Comparison of ENCODE assay signal across 8 cellular contexts in the genomic region with DNA sequence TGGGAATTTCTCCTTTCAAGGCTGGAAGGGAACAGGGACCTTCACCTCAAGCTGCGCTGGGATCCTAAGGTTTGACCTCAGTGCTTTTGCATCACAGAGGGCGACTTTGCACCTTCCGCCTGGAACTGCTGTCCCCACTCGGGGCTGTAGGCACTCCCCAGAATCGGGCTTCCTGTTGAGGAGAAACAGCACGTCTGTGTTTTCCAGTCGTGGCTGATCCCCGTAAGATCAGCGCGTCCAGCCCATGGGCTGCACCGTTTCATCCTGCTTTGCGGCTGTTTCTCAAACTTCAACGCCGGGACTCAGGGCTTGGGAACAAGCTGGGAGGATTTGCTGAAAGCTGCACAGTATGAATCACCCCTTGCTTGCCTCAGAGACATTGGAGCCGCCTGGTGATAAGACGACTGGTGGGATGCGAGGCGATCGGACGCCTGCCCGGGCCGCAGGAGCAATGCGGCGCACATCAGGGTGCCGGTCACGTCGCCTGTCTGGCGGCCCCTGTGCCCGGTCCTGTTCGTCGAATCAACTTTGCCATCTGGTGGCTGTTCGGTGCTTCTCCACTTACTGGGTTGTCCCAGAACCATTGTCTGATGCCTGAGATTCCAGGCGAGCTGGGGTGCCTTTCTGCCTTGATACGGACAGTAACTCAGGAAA. TPM values are rescaled to one million over a fixed set of nuclear protein-coding genes. Genes with fewer than 3 reads are reported as not detected.
DNase-seq lines count a peak whose midpoint lies in the region; ATAC-seq and TF ChIP-seq lines count a peak whose summit lies in the region.
"Had no signal": no experiment of that assay in that cellular context is flagged by ENCODE, and none has a peak within 500 bp of the region (broad histone marks: within the 10 kb centered on the region; RNA-seq: fewer than 3 reads in every experiment).

No MANE protein-coding gene starts in this region.

- peak; percentile 38; the same call in 1 of the 2 replicates for TF ChIP-seq RAD21 in Ishikawa (IDR thresholded peaks at IDR 0.05; ENCODE audit: low read depth)

- peak; percentile 53 for TF ChIP-seq CTCF in cardiac fibroblast (IDR thresholded peaks at IDR 0.05; ENCODE audit: low read depth, low read length)

- no peak for TF ChIP-seq EP300 in Ishikawa (IDR thresholded peaks at IDR 0.05; ENCODE audit: borderline replicate concordance)

- H3K4me3 ChIP-seq in cardiac fibroblast (replicated peaks in 1 of 2; ENCODE audit: low read depth in 2 of 2, low read length in 2 of 2), result peak overlapping the region in 1 of 2 donors; percentile 24

- DNase-seq in cardiac fibroblast (ENCODE audit: low read depth in 2 of 2) (peak; percentile 64 to 78), left lobe of liver (ENCODE audit: low spot score) (peak; percentile 70), superior temporal gyrus (ENCODE audit: extremely low spot score) (peak; percentile 92), NCI-H2196 (lab: John Stamatoyannopoulos, UW; ENCODE audit: unreplicated experiment) (no peak), amniotic stem cell (lab: John Stamatoyannopoulos, UW) (no peak), NCI-H2029 treated with DMSO at 0.1 percent for 48 hours (lab: John Stamatoyannopoulos, UW) (no peak)

- peak; percentile 92 for ATAC-seq in left lobe of liver

TF ChIP-seq in Ishikawa, 13 proteins besides CTCF, POLR2A, EP300 and RAD21:
- TF ChIP-seq MAX (IDR thresholded peaks at IDR 0.05) (no peak), TEAD4 (IDR thresholded peaks at IDR 0.05) (no peak), REST (IDR thresholded peaks at IDR 0.05; ENCODE audit: low read depth) (no peak), ZBTB7A (IDR thresholded peaks at IDR 0.05; ENCODE audit: low read depth) (no peak), EGR1 (IDR thresholded peaks at IDR 0.05) (no peak), TCF12 (IDR thresholded peaks at IDR 0.05; ENCODE audit: low read depth) (no peak), CREB1 (IDR thresholded peaks at IDR 0.05; ENCODE audit: low read depth) (no peak), YY1 (IDR thresholded peaks at IDR 0.05; ENCODE audit: low read depth) (no peak), FOXM1 (IDR thresholded peaks at IDR 0.05; ENCODE audit: borderline replicate concordance, low read depth) (no peak), NFIC (IDR thresholded peaks at IDR 0.05) (no peak), TAF1 (IDR thresholded peaks at IDR 0.05; ENCODE audit: low read depth) (no peak), CEBPB (IDR thresholded peaks at IDR 0.05) (no peak)
- TF ChIP-seq, protein P1, sequence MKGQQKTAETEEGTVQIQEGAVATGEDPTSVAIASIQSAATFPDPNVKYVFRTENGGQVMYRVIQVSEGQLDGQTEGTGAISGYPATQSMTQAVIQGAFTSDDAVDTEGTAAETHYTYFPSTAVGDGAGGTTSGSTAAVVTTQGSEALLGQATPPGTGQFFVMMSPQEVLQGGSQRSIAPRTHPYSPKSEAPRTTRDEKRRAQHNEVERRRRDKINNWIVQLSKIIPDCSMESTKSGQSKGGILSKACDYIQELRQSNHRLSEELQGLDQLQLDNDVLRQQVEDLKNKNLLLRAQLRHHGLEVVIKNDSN (IDR thresholded peaks at IDR 0.05), result no peak

RNA-seq across cellular contexts. Expression of gene FRMD1, which starts 53.6 kb away (rescaled TPM):
- 0.10 TPM for total RNA-seq in left lobe of liver
- total RNA-seq: mononuclear cell had no signal

Comparison
In these comparisons a context has a peak if more than half of its experiments do, and no peak if none do; other contexts are left out.
1. DNase-seq: peak in cardiac fibroblast (2 of 2), left lobe of liver (single experiment) and superior temporal gyrus (single experiment); none in NCI-H2196 (single experiment), amniotic stem cell (single experiment) and NCI-H2029 treated with DMSO at 0.1 percent for 48 hours (single experiment).